9 cellular contexts compared by ENCODE assay signal in genomic region chr17:59441459-59442096, GRCh38.
DNase-seq lines count a peak whose midpoint lies in the region; ATAC-seq and TF ChIP-seq lines count a peak whose summit lies in the region.
"Had no signal": no experiment of that assay in that cellular context is flagged by ENCODE, and none has a peak within 500 bp of the region (broad histone marks: within the 10 kb centered on the region; RNA-seq: fewer than 3 reads in every experiment).

No MANE protein-coding gene starts in this region.

- peak overlapping the region; percentile 81 to 83 for H3K4me3 Mint-ChIP-seq in activated T-cell treated with anti-CD3 and anti-CD28 coated beads, Interleukin-2, amount 50 U/mL, for 72 hours
- H3K4me3 Mint-ChIP-seq in activated T-cell treated with anti-CD3 and anti-CD28 coated beads, Interleukin-2, amount 50 U/mL, for 4 hours = no peak overlapping the region
- peak overlapping the region; percentile 79 for H3K4me3 Mint-ChIP-seq in activated T-helper 17 cell treated with anti-CD3 and anti-CD28 coated beads, Interleukin-2, amount 50 U/mL, for 72 hours

- no peak for TF ChIP-seq POLR2A in gastroesophageal sphincter (IDR thresholded peaks at IDR 0.05)

- ATAC-seq in activated T-cell treated with anti-CD3 and anti-CD28 coated beads, Interleukin-2, amount 50 U/mL, for 72 hours (replicated peaks in 1 of 2) = peak; percentile 2 to 10
- ATAC-seq in activated T-cell treated with anti-CD3 and anti-CD28 coated beads, Interleukin-2, amount 50 U/mL, for 4 hours = no peak
- no peak for ATAC-seq in activated T-helper 17 cell treated with anti-CD3 and anti-CD28 coated beads, Interleukin-2, amount 50 U/mL, for 72 hours (replicated peaks)
- ATAC-seq in gastroesophageal sphincter (no peak), HG03520 (IDR thresholded peaks at IDR 0.05; ENCODE audit: unreplicated experiment) (no peak)

- no peaks in the 10 kb centered on the region for H3K36me3 Mint-ChIP-seq in activated T-cell treated with anti-CD3 and anti-CD28 coated beads, Interleukin-2, amount 50 U/mL, for 72 hours (ENCODE audit: insufficient read depth in 2 of 2)
- H3K36me3 Mint-ChIP-seq in activated T-cell treated with anti-CD3 and anti-CD28 coated beads, Interleukin-2, amount 50 U/mL, for 4 hours (ENCODE audit: insufficient read depth) = no peaks in the 10 kb centered on the region
- H3K36me3 Mint-ChIP-seq in activated T-helper 17 cell treated with anti-CD3 and anti-CD28 coated beads, Interleukin-2, amount 50 U/mL, for 72 hours (ENCODE audit: low read depth) = no peaks in the 10 kb centered on the region

- 75 to 89% methylated on average over 5 to 7 of the region's 7 CpGs for WGBS in gastroesophageal sphincter (ENCODE audit: low coverage in 1 of 2), 2 donors

- H3K9me3 Mint-ChIP-seq in activated T-cell treated with anti-CD3 and anti-CD28 coated beads, Interleukin-2, amount 50 U/mL, for 72 hours = no peaks in the 10 kb centered on the region
- no peaks in the 10 kb centered on the region for H3K9me3 Mint-ChIP-seq in activated T-cell treated with anti-CD3 and anti-CD28 coated beads, Interleukin-2, amount 50 U/mL, for 4 hours
- H3K9me3 Mint-ChIP-seq in activated T-helper 17 cell treated with anti-CD3 and anti-CD28 coated beads, Interleukin-2, amount 50 U/mL, for 72 hours = no peaks in the 10 kb centered on the region

- peak overlapping the region; percentile 91 for H3K27ac Mint-ChIP-seq in activated T-cell treated with anti-CD3 and anti-CD28 coated beads, Interleukin-2, amount 50 U/mL, for 72 hours
- H3K27ac Mint-ChIP-seq in activated T-helper 17 cell treated with anti-CD3 and anti-CD28 coated beads, Interleukin-2, amount 50 U/mL, for 72 hours = peak overlapping the region; percentile 90

- H3K27ac ChIP-seq in gastroesophageal sphincter (peak overlapping the region; percentile 78 to 83 (median 82)), subcutaneous abdominal adipose tissue (ENCODE audit: low read depth, low read length) (peak overlapping the region; percentile 94)

- H3K9me3 ChIP-seq in gastroesophageal sphincter = no peaks in the 10 kb centered on the region
- H3K9me3 ChIP-seq in subcutaneous abdominal adipose tissue (ENCODE audit: control insufficient read depth in 5 of 5, low read length in 5 of 5) = no peaks in the 10 kb centered on the region
- H3K9me3 ChIP-seq: adrenal gland had no signal

- H3K27me3 Mint-ChIP-seq in activated T-cell treated with anti-CD3 and anti-CD28 coated beads, Interleukin-2, amount 50 U/mL, for 72 hours (ENCODE audit: low read depth) = no peaks in the 10 kb centered on the region
- H3K27me3 Mint-ChIP-seq in activated T-cell treated with anti-CD3 and anti-CD28 coated beads, Interleukin-2, amount 50 U/mL, for 4 hours (ENCODE audit: low read depth) = no peaks in the 10 kb centered on the region
- peaks cover 4% of the 10 kb centered on the region for H3K27me3 Mint-ChIP-seq in activated T-helper 17 cell treated with anti-CD3 and anti-CD28 coated beads, Interleukin-2, amount 50 U/mL, for 72 hours

- H3K4me3 ChIP-seq in gastroesophageal sphincter (no peak overlapping the region), subcutaneous abdominal adipose tissue (ENCODE audit: low read depth in 1 of 5, low read length in 5 of 5) (no peak overlapping the region)

- H3K4me1 Mint-ChIP-seq in activated T-cell treated with anti-CD3 and anti-CD28 coated beads, Interleukin-2, amount 50 U/mL, for 72 hours (ENCODE audit: low read depth) = peaks cover 55% of the 10 kb centered on the region
- peaks cover 34% of the 10 kb centered on the region for H3K4me1 Mint-ChIP-seq in activated T-cell treated with anti-CD3 and anti-CD28 coated beads, Interleukin-2, amount 50 U/mL, for 4 hours (ENCODE audit: low read depth)
- H3K4me1 Mint-ChIP-seq in activated T-helper 17 cell treated with anti-CD3 and anti-CD28 coated beads, Interleukin-2, amount 50 U/mL, for 72 hours = peaks cover 24% of the 10 kb centered on the region

- H3K36me3 ChIP-seq in gastroesophageal sphincter = no peaks in the 10 kb centered on the region
- no peaks in the 10 kb centered on the region for H3K36me3 ChIP-seq in subcutaneous abdominal adipose tissue (ENCODE audit: control insufficient read depth in 5 of 5, insufficient read depth in 5 of 5, low read length in 5 of 5)
- H3K36me3 ChIP-seq: adrenal gland had no signal

- DNase-seq in activated T-cell treated with anti-CD3 and anti-CD28 coated beads, Interleukin-2, amount 50 U/mL, for 72 hours = no peak
- no peak for DNase-seq in activated T-cell treated with anti-CD3 and anti-CD28 coated beads, Interleukin-2, amount 50 U/mL, for 4 hours
- no peak for DNase-seq in stimulated activated naive CD4-positive, alpha-beta T cell treated with Interleukin-2 at 50 U/mL for 16 hours (lab: John Stamatoyannopoulos, UW)
- DNase-seq in NCI-H446 treated with DMSO at 0.1 percent for 48 hours (lab: John Stamatoyannopoulos, UW) = no peak

- peak overlapping the region in 3 of 5 donors; percentile 6 to 63 (median 21) for H3K9ac ChIP-seq in subcutaneous abdominal adipose tissue (ENCODE audit: low read length in 5 of 5)

- no peak for TF ChIP-seq EP300 in gastroesophageal sphincter (IDR thresholded peaks at IDR 0.05)

- TF ChIP-seq CTCF in gastroesophageal sphincter (IDR thresholded peaks at IDR 0.05) = no peak

- H3K27me3 ChIP-seq in gastroesophageal sphincter (no peaks in the 10 kb centered on the region), subcutaneous abdominal adipose tissue (ENCODE audit: control insufficient read depth in 5 of 5, insufficient read depth in 4 of 5, low read length in 5 of 5) (no peaks in the 10 kb centered on the region)
- H3K27me3 ChIP-seq: adrenal gland had no signal

- H3K4me1 ChIP-seq in gastroesophageal sphincter (peaks cover 10 to 37% (median 12%) of the 10 kb centered on the region in 3 donors), subcutaneous abdominal adipose tissue (ENCODE audit: control insufficient read depth in 5 of 5, insufficient read depth in 5 of 5, low read length in 5 of 5) (peaks cover 3 to 51% (median 38%) of the 10 kb centered on the region in 5 donors)

Comparison
In these comparisons a context has a peak if more than half of its experiments do, and no peak if none do; other contexts are left out.
1. ATAC-seq: peak in activated T-cell treated with anti-CD3 and anti-CD28 coated beads, Interleukin-2, amount 50 U/mL, for 72 hours (2 of 2); none in activated T-cell treated with anti-CD3 and anti-CD28 coated beads, Interleukin-2, amount 50 U/mL, for 4 hours (0 of 2), activated T-helper 17 cell treated with anti-CD3 and anti-CD28 coated beads, Interleukin-2, amount 50 U/mL, for 72 hours (single experiment), gastroesophageal sphincter (single experiment) and HG03520 (single experiment).